8 cellular contexts compared by ENCODE assay signal in the genomic region with DNA sequence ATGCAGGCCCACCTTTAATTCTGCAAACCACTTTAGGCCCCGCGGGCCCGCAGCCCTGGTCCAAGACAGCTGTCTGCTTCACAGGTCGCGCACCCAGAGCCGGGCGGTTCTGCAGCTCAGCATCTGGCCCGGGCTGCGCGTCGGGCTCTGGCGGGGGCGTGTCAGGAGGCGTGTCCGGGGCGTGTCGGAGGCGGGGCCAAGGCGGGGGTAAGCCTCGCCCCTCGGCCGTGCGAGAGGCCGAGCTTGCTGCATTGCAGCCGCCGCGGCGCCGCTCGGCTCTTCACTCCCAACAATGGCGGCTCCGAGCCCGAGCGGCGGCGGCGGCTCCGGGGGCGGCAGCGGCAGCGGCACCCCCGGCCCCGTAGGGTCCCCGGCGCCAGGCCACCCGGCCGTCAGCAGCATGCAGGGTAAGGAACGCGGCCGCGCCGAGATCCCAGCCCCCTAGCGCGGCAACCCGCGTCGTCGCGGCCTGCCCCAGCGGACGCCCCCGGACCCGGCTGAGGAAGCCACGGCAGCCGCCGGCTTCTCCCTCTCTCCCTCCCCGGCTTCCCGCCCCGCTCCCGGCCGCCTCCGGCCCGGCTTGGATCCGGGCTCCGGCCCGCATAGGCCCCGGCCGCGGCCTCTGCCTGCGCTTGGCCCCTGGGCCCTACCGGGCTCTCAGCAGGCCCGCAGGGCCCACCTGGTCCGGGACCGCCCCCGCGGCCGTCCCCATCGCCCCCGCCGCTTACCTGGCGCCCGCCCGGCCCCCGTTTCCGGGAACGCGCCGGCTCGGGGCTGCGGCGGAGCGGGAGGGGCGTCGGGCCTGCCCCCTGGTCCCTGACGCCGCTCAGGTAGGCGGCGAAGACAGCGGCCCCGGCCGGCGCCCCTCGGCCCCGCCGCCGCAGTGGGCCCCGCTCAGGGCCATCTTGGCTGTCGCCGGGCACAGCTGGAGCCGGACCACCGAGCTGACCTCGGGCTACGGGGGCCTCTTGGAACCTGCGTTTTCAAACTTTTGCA. TPM values are rescaled to one million over a fixed set of nuclear protein-coding genes. Genes with fewer than 3 reads are reported as not detected.
A peak's percentile ranks its signal among the peaks of the same experiment; 100 is the strongest.
DNase-seq lines count a peak whose midpoint lies in the region; ATAC-seq lines count a peak whose summit lies in the region.

A gene (plus strand): TSS at position 283 of the 996 bp plus-strand sequence. CDS start 10 bp downstream, at position 293.

- H3K27me3 Mint-ChIP-seq in activated CD8-positive, alpha-beta T cell treated with anti-CD3 and anti-CD28 coated beads, Interleukin-2, amount 10 ng/mL, durations not matched to agents 7 days and 5 days (ENCODE audit: low read depth), result peaks cover 6% of the 10 kb centered on the region

- POLR2A ChIA-PET in activated CD8-positive, alpha-beta T cell treated with anti-CD3 and anti-CD28 coated beads, Interleukin-2, amount 10 ng/mL, durations not matched to agents 7 days and 5 days (lab: Charles Lee), result interaction anchor here (0.6 to 8.1 kb wide), 13 partner anchors 10 to 116 kb away, joined by 3 to 128 read pairs (median 4); a partner anchor contains a TSS

- ATAC-seq in HG03457 (IDR thresholded peaks at IDR 0.05; ENCODE audit: unreplicated experiment), result peak; percentile 88
- ATAC-seq in activated CD8-positive, alpha-beta T cell treated with anti-CD3 and anti-CD28 coated beads, Interleukin-2, amount 10 ng/mL, durations not matched to agents 7 days and 5 days, result peak; percentile 96

- DNase-seq in C1 segment of cervical spinal cord (lab: John Stamatoyannopoulos, UW) (peak; percentile 17 to 94 (median 84)), GM19240 (ENCODE audit: insufficient read length, low spot score) (peak; percentile 89), NCI-H774 (lab: John Stamatoyannopoulos, UW) (peak; percentile 59), lung microvascular endothelial cell (ENCODE audit: low read depth in 2 of 2) (peak; percentile 91 to 93)
- peak; percentile 92 for DNase-seq in activated CD8-positive, alpha-beta T cell treated with anti-CD3 and anti-CD28 coated beads, Interleukin-2, amount 10 ng/mL, durations not matched to agents 7 days and 5 days
- DNase-seq in effector CD4-positive, alpha-beta T cell, result peak; percentile 88
- DNase-seq in stimulated activated CD4-positive, alpha-beta T cell treated with anti-CD3 and anti-CD28 coated beads, TNF-alpha, amount 100 ng/mL, for 4 hours (ENCODE audit: low read depth in 3 of 3), result peak; percentile 90 to 93 (median 92)

- CTCF ChIA-PET in activated CD8-positive, alpha-beta T cell treated with anti-CD3 and anti-CD28 coated beads, Interleukin-2, amount 10 ng/mL, durations not matched to agents 7 days and 5 days (lab: Charles Lee), result interaction anchor here (0.8 to 1.5 kb wide), 7 partner anchors 11 to 55 kb away, joined by 3 to 4 read pairs (median 3); a partner anchor contains a TSS

- peaks cover 5% of the 10 kb centered on the region for H3K36me3 Mint-ChIP-seq in activated CD8-positive, alpha-beta T cell treated with anti-CD3 and anti-CD28 coated beads, Interleukin-2, amount 10 ng/mL, durations not matched to agents 7 days and 5 days (ENCODE audit: low read depth)

- no peaks in the 10 kb centered on the region for H3K9me3 Mint-ChIP-seq in activated CD8-positive, alpha-beta T cell treated with anti-CD3 and anti-CD28 coated beads, Interleukin-2, amount 10 ng/mL, durations not matched to agents 7 days and 5 days (ENCODE audit: insufficient read depth)

- H3K27ac Mint-ChIP-seq in activated CD8-positive, alpha-beta T cell treated with anti-CD3 and anti-CD28 coated beads, Interleukin-2, amount 10 ng/mL, durations not matched to agents 7 days and 5 days, result peak within 1 kb of the TSS; percentile 69

- H3K4me1 Mint-ChIP-seq in activated CD8-positive, alpha-beta T cell treated with anti-CD3 and anti-CD28 coated beads, Interleukin-2, amount 10 ng/mL, durations not matched to agents 7 days and 5 days (ENCODE audit: low read depth), result peaks cover 43% of the 10 kb centered on the region

- peak within 1 kb of the TSS; percentile 80 for H3K4me3 Mint-ChIP-seq in activated CD8-positive, alpha-beta T cell treated with anti-CD3 and anti-CD28 coated beads, Interleukin-2, amount 10 ng/mL, durations not matched to agents 7 days and 5 days

RNA-seq across cellular contexts. Expression of the gene that starts here (rescaled TPM):
- total RNA-seq in activated CD8-positive, alpha-beta T cell treated with anti-CD3 and anti-CD28 coated beads, Interleukin-2, amount 10 ng/mL, durations not matched to agents 7 days and 5 days, result 10 to 100 TPM; 43.2 to 45.3 TPM
- 22.2 and 22.4 TPM in 2 replicates for total RNA-seq in lung microvascular endothelial cell

Comparison
In these comparisons a context has a peak if more than half of its experiments do, and no peak if none do; other contexts are left out.
1. Peak in every context shown above with its lines: DNase-seq and ATAC-seq.